Comparison of ENCODE assay signal across 1 cellular context in genomic region chr7:95589766-95590165, GRCh38.
TF ChIP-seq lines count a peak whose summit lies in the region.

No MANE protein-coding gene starts in this region.

TF ChIP-seq in endothelial cell of umbilical vein, 7 proteins besides CTCF, POLR2A, EP300 and RAD21 (continued from another document):
- no peak for TF ChIP-seq MAX (IDR thresholded peaks at IDR 0.05; ENCODE audit: insufficient read depth, insufficient read length)
TF ChIP-seq in endothelial cell of umbilical vein: peak in this region for 0.
